In the genomic region with DNA sequence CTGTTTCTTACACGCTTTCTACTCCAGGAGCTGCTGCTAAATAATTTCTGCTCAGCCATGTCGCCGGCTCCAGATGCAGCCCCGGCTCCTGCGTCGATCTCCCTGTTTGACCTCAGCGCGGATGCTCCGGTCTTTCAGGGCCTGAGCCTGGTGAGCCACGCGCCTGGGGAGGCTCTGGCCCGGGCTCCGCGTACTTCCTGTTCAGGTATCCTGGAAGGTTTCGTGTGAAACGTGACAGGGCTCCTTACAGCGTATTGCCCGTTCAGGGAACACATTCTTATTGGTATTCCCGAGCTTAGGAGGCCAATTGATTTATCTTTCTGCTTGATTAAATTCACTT, we compare ENCODE assay signal across 8 cellular contexts. TPM values are rescaled to one million over a fixed set of nuclear protein-coding genes. Genes with fewer than 3 reads are reported as not detected.
DNase-seq lines count a peak whose midpoint lies in the region; TF ChIP-seq lines count a peak whose summit lies in the region.

No MANE protein-coding gene starts in this region.

- H3K9me3 ChIP-seq in HUES48 (ENCODE audit: control insufficient read depth, insufficient read depth, low read length) (no peaks in the 10 kb centered on the region), WERI-Rb-1 (ENCODE audit: severe bottlenecking) (no peaks in the 10 kb centered on the region), endodermal cell (ENCODE audit: control insufficient read depth, low read length) (no peaks in the 10 kb centered on the region), mononuclear cell (ENCODE audit: low read depth, low read length) (no peaks in the 10 kb centered on the region), thymus (ENCODE audit: control insufficient read depth) (no peaks in the 10 kb centered on the region)

- H3K4me3 ChIP-seq in HUES48 (ENCODE audit: low read depth, low read length) (peak overlapping the region; percentile 86), WERI-Rb-1 (ENCODE audit: low read depth, low read length) (peak overlapping the region; percentile 88), endodermal cell (ENCODE audit: low read length) (peak overlapping the region; percentile 98), mononuclear cell (ENCODE audit: low read length) (peak overlapping the region; percentile 80), thymus (ENCODE audit: low read length) (peak overlapping the region; percentile 99)

- H3K4me1 Mint-ChIP-seq in endodermal cell = peaks cover 9% of the 10 kb centered on the region

- H3K27ac ChIP-seq in HUES48 (ENCODE audit: low read depth, low read length) (peak overlapping the region; percentile 88), WERI-Rb-1 (peak overlapping the region; percentile 95), endodermal cell (ENCODE audit: low read depth, low read length) (peak overlapping the region; percentile 87), thymus (ENCODE audit: low read depth) (peak overlapping the region; percentile 96)

- H3K9me3 Mint-ChIP-seq in endodermal cell = no peaks in the 10 kb centered on the region

- H3K36me3 ChIP-seq in HUES48 (ENCODE audit: control insufficient read depth, insufficient read depth, low read length) (peaks cover 51% of the 10 kb centered on the region), WERI-Rb-1 (peaks cover 72% of the 10 kb centered on the region), endodermal cell (ENCODE audit: control insufficient read depth, insufficient read depth, low read length) (peaks cover 50% of the 10 kb centered on the region), thymus (ENCODE audit: control insufficient read depth, insufficient read depth) (peaks cover 55% of the 10 kb centered on the region)

- peak overlapping the region; percentile 97 for H3K4me3 Mint-ChIP-seq in endodermal cell

- DNase-seq in NCI-H2196 (lab: John Stamatoyannopoulos, UW; ENCODE audit: unreplicated experiment) (peak; percentile 22), NCI-H2196 treated with DMSO at 0.1 percent for 48 hours (lab: John Stamatoyannopoulos, UW; ENCODE audit: unreplicated experiment) (no peak), WERI-Rb-1 (peak; percentile 43), endodermal cell (peak; percentile 81), NCI-H1092 (lab: John Stamatoyannopoulos, UW) (no peak)

- H3K36me3 Mint-ChIP-seq in endodermal cell (ENCODE audit: low read depth) = peaks cover 42% of the 10 kb centered on the region

- peak overlapping the region; percentile 98 for H3K27ac Mint-ChIP-seq in endodermal cell

- H3K27me3 ChIP-seq in HUES48 (ENCODE audit: control insufficient read depth, insufficient read depth, low read length) = no peaks in the 10 kb centered on the region
- no peaks in the 10 kb centered on the region for H3K27me3 ChIP-seq in WERI-Rb-1 (ENCODE audit: insufficient read depth, low read depth, severe bottlenecking)
- no peaks in the 10 kb centered on the region for H3K27me3 ChIP-seq in endodermal cell (ENCODE audit: control insufficient read depth, insufficient read depth, low read length, poor library complexity, severe bottlenecking)
- no peaks in the 10 kb centered on the region for H3K27me3 ChIP-seq in mononuclear cell (ENCODE audit: insufficient read depth, low read length)
- H3K27me3 ChIP-seq in thymus (ENCODE audit: control insufficient read depth, insufficient read depth) = no peaks in the 10 kb centered on the region

- no peaks in the 10 kb centered on the region for H3K27me3 Mint-ChIP-seq in endodermal cell (ENCODE audit: insufficient read depth)

- H3K9ac ChIP-seq in HUES48 (ENCODE audit: low read depth, low read length) (peak overlapping the region; percentile 77), endodermal cell (ENCODE audit: extremely low read depth, low read length, poor library complexity, severe bottlenecking) (peak overlapping the region; percentile 84)

- TF ChIP-seq CTCF in WERI-Rb-1 (IDR thresholded peaks at IDR 0.05; ENCODE audit: low read depth, low read length) = no peak
- TF ChIP-seq CTCF in endodermal cell (conservative IDR thresholded peaks at IDR 0.05) = no peak

- H3K4me1 ChIP-seq in HUES48 (ENCODE audit: control insufficient read depth, insufficient read depth, low read length) (peaks cover 5% of the 10 kb centered on the region; the same call in 1 of the 2 replicates), endodermal cell (ENCODE audit: control insufficient read depth, insufficient read depth, low read length) (peaks cover 2% of the 10 kb centered on the region), mononuclear cell (ENCODE audit: insufficient read depth, low read length) (peaks cover 45% of the 10 kb centered on the region), thymus (ENCODE audit: control insufficient read depth, insufficient read depth, low read length) (peaks cover 16% of the 10 kb centered on the region)

- 1 to 3% methylated on average over 18 to 19 of the region's 19 CpGs for WGBS in endodermal cell (ENCODE audit: insufficient coverage in 1 of 2, insufficient read length in 1 of 2), 2 experiments
- under 1% methylated on average over 19 of the region's 19 CpGs for WGBS in thymus

RNA-seq across cellular contexts. Expression of a gene that starts 0.6 kb away (rescaled TPM):
- 10 to 100 TPM; 50.9 to 56.3 TPM for total RNA-seq in endodermal cell
- polyA plus RNA-seq in endodermal cell (2013, experiment 1 of 2) = 54.8 TPM
- polyA plus RNA-seq in endodermal cell (2013, experiment 2 of 2) = 44.5 TPM
- total RNA-seq in mononuclear cell = 45.4 TPM
- polyA plus RNA-seq in thymus = 91.6 TPM

RNA-seq across cellular contexts. Expression of a gene that starts 0.7 kb away (rescaled TPM):
- 10 to 100 TPM; 45.4 to 45.7 TPM for total RNA-seq in endodermal cell
- polyA plus RNA-seq in endodermal cell (2013, experiment 1 of 2) = 47.0 TPM
- 39.7 TPM for polyA plus RNA-seq in endodermal cell (2013, experiment 2 of 2)
- total RNA-seq in mononuclear cell = 30.3 TPM
- polyA plus RNA-seq in thymus = 27.4 TPM

RNA-seq across cellular contexts. Expression of a gene that starts 11.4 kb away (rescaled TPM):
- total RNA-seq in endodermal cell (10 to 100 TPM; 39.1 to 76.0 TPM), mononuclear cell (1.3 TPM)
- 24.3 TPM for polyA plus RNA-seq in endodermal cell (2013, experiment 1 of 2)
- polyA plus RNA-seq in endodermal cell (2013, experiment 2 of 2) = 26.9 TPM
- polyA plus RNA-seq in thymus = 29.3 TPM

RNA-seq across cellular contexts. Expression of a gene that starts 15.1 kb away (rescaled TPM):
- total RNA-seq in endodermal cell (10 to 100 TPM in 1 of 2 donors, 1 to 10 TPM in 1; 9.7 to 13.8 TPM), mononuclear cell (3.4 TPM)
- polyA plus RNA-seq in endodermal cell (2013, experiment 1 of 2) = 12.9 TPM
- 7.8 TPM for polyA plus RNA-seq in endodermal cell (2013, experiment 2 of 2)
- polyA plus RNA-seq in thymus = 11.3 TPM

RNA-seq across cellular contexts. Expression of a gene that starts 15.1 kb away (rescaled TPM):
- 10 to 100 TPM; 27.3 to 37.7 TPM for total RNA-seq in endodermal cell
- 34.0 TPM for polyA plus RNA-seq in endodermal cell (2013, experiment 1 of 2)
- 32.5 TPM for polyA plus RNA-seq in endodermal cell (2013, experiment 2 of 2)
- 18.5 TPM for total RNA-seq in mononuclear cell
- 55.1 TPM for polyA plus RNA-seq in thymus

Comparison
In these comparisons a context has a peak if more than half of its experiments do, and no peak if none do; other contexts are left out.
1. DNase-seq: peak in NCI-H2196 (single experiment), WERI-Rb-1 (single experiment) and endodermal cell (single experiment); none in NCI-H2196 treated with DMSO at 0.1 percent for 48 hours (single experiment) and NCI-H1092 (single experiment).
2. RNA of a gene that starts 11.4 kb away (total RNA-seq): 39.1 to 76.0 TPM in endodermal cell; 1.3 TPM in mononuclear cell (single experiment); every median in the first group is over 10 times any median in the second.
3. Peak in every context shown above with its lines, with median percentiles within 50 percentile points of each other: H3K27ac ChIP-seq and H3K4me3 ChIP-seq.